In genomic region chr3:70358978-70359580, GRCh38 we compare ENCODE assay signal across 9 cellular contexts. TPM values are rescaled to one million over a fixed set of nuclear protein-coding genes. Genes with fewer than 3 reads are reported as not detected.
DNase-seq lines count a peak whose midpoint lies in the region; ATAC-seq and TF ChIP-seq lines count a peak whose summit lies in the region.
"Had no signal": no experiment of that assay in that cellular context is flagged by ENCODE, and none has a peak within 500 bp of the region (broad histone marks: within the 10 kb centered on the region; RNA-seq: fewer than 3 reads in every experiment).

No MANE protein-coding gene starts in this region.

- H3K9me2 ChIP-seq in Karpas-422 (replicated peaks; ENCODE audit: insufficient read depth, low read length), result no peaks in the 10 kb centered on the region

- H3K4me2 ChIP-seq in Karpas-422 (ENCODE audit: low read depth, low read length, poor library complexity, severe bottlenecking), result no peak overlapping the region
- H3K4me2 ChIP-seq: BLaER1 treated with 17β-estradiol and CSF1 and Interleukin-3, amounts not matched to agents 10 nM and 100 nM had no signal

- H3K27ac ChIP-seq in Karpas-422 (ENCODE audit: low read length) (no peak overlapping the region), right lobe of liver (no peak overlapping the region)
- H3K27ac ChIP-seq: BLaER1 treated with 17β-estradiol and CSF1 and Interleukin-3, amounts not matched to agents 10 nM and 100 nM had no signal

- H3K4me3 ChIP-seq in Karpas-422 (ENCODE audit: low read length) (no peak overlapping the region), right lobe of liver (no peak overlapping the region)
- H3K4me3 ChIP-seq: BLaER1 treated with 17β-estradiol and CSF1 and Interleukin-3, amounts not matched to agents 10 nM and 100 nM had no signal

- intact Hi-C loops in right lobe of liver (cut with DNase I), result loop anchor here in 1 of 2 donors (10.0 kb wide), 1 partner anchor 234 kb away; no protein-coding TSS in a partner anchor

- H3K79me2 ChIP-seq in Karpas-422 (ENCODE audit: low read length), result no peaks in the 10 kb centered on the region

- H3K4me1 ChIP-seq in Karpas-422 (ENCODE audit: low read length) (no peaks in the 10 kb centered on the region), right lobe of liver (no peaks in the 10 kb centered on the region)

- no peak for TF ChIP-seq POLR2A in right lobe of liver (IDR thresholded peaks at IDR 0.05)

- WGBS in right lobe of liver (ENCODE audit: insufficient coverage, low coverage, low lambda C conversion rate, missing lambda C conversion rate), result 32% methylated on average over 3 of the region's 3 CpGs

- H3K9me3 ChIP-seq in Karpas-422 (ENCODE audit: low read length) (no peaks in the 10 kb centered on the region), right lobe of liver (no peaks in the 10 kb centered on the region)

- no peak overlapping the region for H2AFZ ChIP-seq in Karpas-422 (ENCODE audit: low read length)

- H4K20me1 ChIP-seq in Karpas-422 (ENCODE audit: insufficient read depth, low read depth, low read length), result no peaks in the 10 kb centered on the region
- H4K20me1 ChIP-seq: BLaER1 treated with 17β-estradiol and CSF1 and Interleukin-3, amounts not matched to agents 10 nM and 100 nM had no signal

- no peaks in the 10 kb centered on the region for H3K36me3 ChIP-seq in Karpas-422 (ENCODE audit: insufficient read depth, low read length)
- H3K36me3 ChIP-seq in right lobe of liver, result no peaks in the 10 kb centered on the region
- H3K36me3 ChIP-seq: BLaER1 treated with 17β-estradiol and CSF1 and Interleukin-3, amounts not matched to agents 10 nM and 100 nM had no signal

- ATAC-seq in right lobe of liver, result peak; percentile 46 to 62 (median 60)

- no peak overlapping the region for H3K9ac ChIP-seq in Karpas-422 (ENCODE audit: low read length)
- H3K9ac ChIP-seq: BLaER1 treated with 17β-estradiol and CSF1 and Interleukin-3, amounts not matched to agents 10 nM and 100 nM had no signal

- H3K27me3 ChIP-seq in Karpas-422 (ENCODE audit: low read length), result no peaks in the 10 kb centered on the region
- no peaks in the 10 kb centered on the region for H3K27me3 ChIP-seq in right lobe of liver
- H3K27me3 ChIP-seq: BLaER1 treated with 17β-estradiol and CSF1 and Interleukin-3, amounts not matched to agents 10 nM and 100 nM had no signal

- DNase-seq in NCI-H1092 treated with DMSO at 0.1 percent for 48 hours (lab: John Stamatoyannopoulos, UW) (peak; percentile 7), NCI-H1092 (lab: John Stamatoyannopoulos, UW) (no peak), Karpas-422 (peak; percentile 70), astrocyte of the hippocampus (ENCODE audit: low read depth, low spot score) (peak; percentile 53), right lobe of liver (no peak), COR-L47 (lab: John Stamatoyannopoulos, UW) (no peak), ecto neural progenitor cell (ENCODE audit: low spot score) (no peak)
- no peak for DNase-seq in stimulated activated CD8-positive, alpha-beta memory T cell treated with anti-CD3 and anti-CD28 coated beads, Interleukin-4, amount 100 ng/mL, for 48 hours

- peak; percentile 62 to 78 (median 67) for TF ChIP-seq CTCF in right lobe of liver (IDR thresholded peaks at IDR 0.05)

RNA-seq across cellular contexts. Expression of gene MDFIC2, which starts 46.6 kb away (rescaled TPM):
- not detected in 2 replicates for total RNA-seq in Karpas-422 (2014; rRNA removed; shearing (Covaris generic); ENCODE audit: low replicate concordance)
- not detected for total RNA-seq in right lobe of liver

Comparison
In these comparisons a context has a peak if more than half of its experiments do, and no peak if none do; other contexts are left out.
1. DNase-seq: peak in NCI-H1092 treated with DMSO at 0.1 percent for 48 hours (single experiment), Karpas-422 (single experiment) and astrocyte of the hippocampus (single experiment); none in NCI-H1092 (single experiment), right lobe of liver (0 of 3), stimulated activated CD8-positive, alpha-beta memory T cell treated with anti-CD3 and anti-CD28 coated beads, Interleukin-4, amount 100 ng/mL, for 48 hours (single experiment), COR-L47 (single experiment) and ecto neural progenitor cell (single experiment).